ENCODE assay signal across 8 cellular contexts in genomic region chr10:103396789-103397087, GRCh38. TPM values are rescaled to one million over a fixed set of nuclear protein-coding genes. Genes with fewer than 3 reads are reported as not detected.
DNase-seq lines count a peak whose midpoint lies in the region; ATAC-seq and TF ChIP-seq lines count a peak whose summit lies in the region.

No MANE protein-coding gene starts in this region.

- no peaks in the 10 kb centered on the region for H3K9me2 ChIP-seq in SK-N-SH

- H3K9ac ChIP-seq in SK-N-SH: peak overlapping the region; percentile 91

- peak overlapping the region; percentile 89 to 99 for H3K4me3 ChIP-seq in SK-N-SH (ENCODE audit: low read depth in 2 of 2, low read length in 1 of 2)
- H3K4me3 ChIP-seq in iPS-18c (ENCODE audit: insufficient read depth, low read depth, low read length): peak overlapping the region; percentile 100
- peak overlapping the region; percentile 78 to 96 (median 89) for H3K4me3 ChIP-seq in stomach

- H3K4me2 ChIP-seq in SK-N-SH: peak overlapping the region; percentile 96

- H3F3A ChIP-seq in SK-N-SH (replicated peaks; ENCODE audit: insufficient read depth): no peaks in the 10 kb centered on the region

- H3K36me3 Mint-ChIP-seq in activated CD8-positive, alpha-beta T cell treated with anti-CD3 and anti-CD28 coated beads, Interleukin-2, amount 10 ng/mL, durations not matched to agents 7 days and 5 days (ENCODE audit: low read depth): peaks cover 56% of the 10 kb centered on the region

- H2AFZ ChIP-seq in SK-N-SH (ENCODE audit: low read depth): peak overlapping the region; percentile 84

- H3K27me3 ChIP-seq in SK-N-SH (ENCODE audit: insufficient read depth): no peaks in the 10 kb centered on the region
- no peaks in the 10 kb centered on the region for H3K27me3 ChIP-seq in stomach

- no peak for TF ChIP-seq POLR2A in stomach (IDR thresholded peaks at IDR 0.05)

- intact Hi-C loops in stomach (cut with DNase I; ENCODE audit: low total_unique reads) (no loop called here), posterior vena cava (cut with DNase I) (no loop called here)

- H3K27me3 Mint-ChIP-seq in activated CD8-positive, alpha-beta T cell treated with anti-CD3 and anti-CD28 coated beads, Interleukin-2, amount 10 ng/mL, durations not matched to agents 7 days and 5 days (ENCODE audit: low read depth): no peaks in the 10 kb centered on the region

- TF ChIP-seq CTCF in SK-N-SH (IDR thresholded peaks at IDR 0.05): peak; percentile 3; the same call in 1 of the 2 replicates
- no peak for TF ChIP-seq CTCF in stomach (IDR thresholded peaks at IDR 0.05)

- 0% methylated on average over 3 of the region's 8 CpGs for WGBS in SK-N-SH (ENCODE audit: low lambda C conversion rate)
- WGBS in stomach, 5 donors: 0 to 1% (median 1%) methylated on average over 8 of the region's 8 CpGs

- peaks cover 6% of the 10 kb centered on the region for H4K20me1 ChIP-seq in SK-N-SH (ENCODE audit: insufficient read depth)

- POLR2A ChIA-PET in SK-N-SH (lab: Yijun Ruan, JAX): interaction anchor here (1.0 to 1.6 kb wide), 3 partner anchors 29 to 89 kb away, joined by 3 to 6 read pairs (median 5); partner anchors contain the start of genes PCGF6 and TAF5
- POLR2A ChIA-PET in activated CD8-positive, alpha-beta T cell treated with anti-CD3 and anti-CD28 coated beads, Interleukin-2, amount 10 ng/mL, durations not matched to agents 7 days and 5 days (lab: Charles Lee): interaction anchor here (0.6 to 2.3 kb wide), 3 partner anchors 29 to 75 kb away, joined by 3 to 15 read pairs (median 3); partner anchors contain the start of gene TAF5

- peak overlapping the region; percentile 93 for H3K4me3 Mint-ChIP-seq in activated CD8-positive, alpha-beta T cell treated with anti-CD3 and anti-CD28 coated beads, Interleukin-2, amount 10 ng/mL, durations not matched to agents 7 days and 5 days

- CTCF ChIA-PET in SK-N-SH (lab: Yijun Ruan, JAX): interaction anchor here (0.9 to 1.0 kb wide), 3 partner anchors 14 to 27 kb away, joined by 3 read pairs; no protein-coding TSS in a partner anchor
- CTCF ChIA-PET in activated CD8-positive, alpha-beta T cell treated with anti-CD3 and anti-CD28 coated beads, Interleukin-2, amount 10 ng/mL, durations not matched to agents 7 days and 5 days (lab: Charles Lee): interaction anchor here (0.6 to 2.3 kb wide), 7 partner anchors 9 to 89 kb away, joined by 3 to 9 read pairs (median 3); partner anchors contain the start of gene TAF5

- peaks cover 48% of the 10 kb centered on the region for H3K4me1 Mint-ChIP-seq in activated CD8-positive, alpha-beta T cell treated with anti-CD3 and anti-CD28 coated beads, Interleukin-2, amount 10 ng/mL, durations not matched to agents 7 days and 5 days (ENCODE audit: low read depth)

- H3K9me3 Mint-ChIP-seq in activated CD8-positive, alpha-beta T cell treated with anti-CD3 and anti-CD28 coated beads, Interleukin-2, amount 10 ng/mL, durations not matched to agents 7 days and 5 days (ENCODE audit: insufficient read depth): no peaks in the 10 kb centered on the region

- H3K36me3 ChIP-seq in SK-N-SH (replicated peaks in 1 of 2; ENCODE audit: control insufficient read depth in 1 of 2, insufficient read depth in 2 of 2, low read length in 1 of 2): peaks cover 54 to 58% of the 10 kb centered on the region in 2 experiments
- peaks cover 25 to 49% (median 46%) of the 10 kb centered on the region in 4 donors for H3K36me3 ChIP-seq in stomach

- H3K4me1 ChIP-seq in SK-N-SH (ENCODE audit: control insufficient read depth in 1 of 2, insufficient read depth in 2 of 2, low read depth in 1 of 2, low read length in 1 of 2): peaks cover 6 to 13% of the 10 kb centered on the region in 2 experiments; a peak in 3 of 4 replicates
- peaks cover 25 to 53% (median 43%) of the 10 kb centered on the region in 4 donors for H3K4me1 ChIP-seq in stomach

- H3K27ac ChIP-seq in SK-N-SH (ENCODE audit: low read depth in 2 of 2, low read length in 1 of 2) (peak overlapping the region; percentile 69 to 72), stomach (peak overlapping the region; percentile 77 to 90 (median 88))

- peak overlapping the region; percentile 94 for H3K27ac Mint-ChIP-seq in activated CD8-positive, alpha-beta T cell treated with anti-CD3 and anti-CD28 coated beads, Interleukin-2, amount 10 ng/mL, durations not matched to agents 7 days and 5 days

- DNase-seq in SK-N-SH (no peak), stomach (no peak), hepatic stellate cell (ENCODE audit: low spot score) (no peak), posterior vena cava (ENCODE audit: low spot score) (no peak)
- DNase-seq in activated CD8-positive, alpha-beta T cell treated with anti-CD3 and anti-CD28 coated beads, Interleukin-2, amount 10 ng/mL, durations not matched to agents 7 days and 5 days: peak; percentile 25

- H3K9me3 ChIP-seq in SK-N-SH (no peaks in the 10 kb centered on the region), iPS-18c (ENCODE audit: control insufficient read depth, insufficient read depth, low read length) (no peaks in the 10 kb centered on the region), stomach (no peaks in the 10 kb centered on the region)

- ATAC-seq in SK-N-SH treated with all-trans-retinoic acid at 6 μM for 48 hours (no peak), GM19397 (IDR thresholded peaks at IDR 0.05; ENCODE audit: unreplicated experiment) (no peak)
- ATAC-seq in activated CD8-positive, alpha-beta T cell treated with anti-CD3 and anti-CD28 coated beads, Interleukin-2, amount 10 ng/mL, durations not matched to agents 7 days and 5 days: no peak

- TF ChIP-seq EP300 in SK-N-SH (IDR thresholded peaks at IDR 0.05; ENCODE audit: borderline replicate concordance in 1 of 2, low read depth in 1 of 2, low read length in 1 of 2) (no peak), stomach (IDR thresholded peaks at IDR 0.05) (no peak)

- H3K79me2 ChIP-seq in SK-N-SH (ENCODE audit: insufficient read depth): peaks cover 80% of the 10 kb centered on the region

- TF ChIP-seq RAD21 in SK-N-SH (IDR thresholded peaks at IDR 0.05; ENCODE audit: low read length): no peak

TF ChIP-seq in SK-N-SH, 30 proteins besides CTCF, POLR2A, EP300 and RAD21 (continues in another document):
- TF ChIP-seq POLR2AphosphoS5 (IDR thresholded peaks at IDR 0.05; ENCODE audit: low read depth, low read length) (no peak), RCOR1 (IDR thresholded peaks at IDR 0.05; ENCODE audit: low read length) (no peak), MAX (IDR thresholded peaks at IDR 0.05; ENCODE audit: low read depth) (no peak)

RNA-seq across cellular contexts. Expression of gene PDCD11, which starts 0.3 kb away (rescaled TPM):
- polyA plus RNA-seq in SK-N-SH (2012; rRNA removed): 29.8 and 39.9 TPM in 2 replicates
- polyA plus RNA-seq in SK-N-SH (2012; cell fraction: cytosol; rRNA removed): 12.8 and 18.1 TPM in 2 replicates
- 99.9 and 116 TPM in 2 replicates for polyA plus RNA-seq in SK-N-SH (2012; cell fraction: nucleus; rRNA removed)
- 10 to 100 TPM; 57.1 to 57.4 TPM for total RNA-seq in activated CD8-positive, alpha-beta T cell treated with anti-CD3 and anti-CD28 coated beads, Interleukin-2, amount 10 ng/mL, durations not matched to agents 7 days and 5 days
- total RNA-seq in stomach: 10 to 100 TPM in 4 of 5 donors, 1 to 10 TPM in 1; 2.3 to 28.0 (median 17.9) TPM
- 10 to 100 TPM in 2 of 3 donors, 1 to 10 TPM in 1; 9.5 to 11.7 (median 10.5) TPM for polyA plus RNA-seq in stomach
- total RNA-seq in posterior vena cava: 10 to 100 TPM; 18.2 to 22.1 TPM

RNA-seq across cellular contexts. Expression of gene ATP5MK, which starts 0.5 kb away (rescaled TPM):
- polyA plus RNA-seq in SK-N-SH (2012; rRNA removed) (408 and 542 TPM in 2 replicates), stomach (1,000 to 10,000 TPM in 2 of 3 donors, 100 to 1,000 TPM in 1; 891 to 1,448 (median 1,292) TPM)
- 550 and 804 TPM in 2 replicates for polyA plus RNA-seq in SK-N-SH (2012; cell fraction: cytosol; rRNA removed)
- 93.7 and 105 TPM in 2 replicates for polyA plus RNA-seq in SK-N-SH (2012; cell fraction: nucleus; rRNA removed)
- 100 to 1,000 TPM; 360 to 363 TPM for total RNA-seq in activated CD8-positive, alpha-beta T cell treated with anti-CD3 and anti-CD28 coated beads, Interleukin-2, amount 10 ng/mL, durations not matched to agents 7 days and 5 days
- total RNA-seq in stomach (100 to 1,000 TPM in 4 of 5 donors, 10 to 100 TPM in 1; 26.4 to 550 (median 195) TPM), posterior vena cava (100 to 1,000 TPM; 350 to 362 TPM)

RNA-seq across cellular contexts. Expression of gene TAF5, which starts 29.0 kb away (rescaled TPM):
- polyA plus RNA-seq in SK-N-SH (2012; rRNA removed) (1.3 and 1.4 TPM in 2 replicates), stomach (1 to 10 TPM in 2 of 3 donors, under 1 TPM in 1; 0.92 to 1.8 (median 1.4) TPM)
- 1.7 and 1.9 TPM in 2 replicates for polyA plus RNA-seq in SK-N-SH (2012; cell fraction: cytosol; rRNA removed)
- 1.5 and 1.8 TPM in 2 replicates for polyA plus RNA-seq in SK-N-SH (2012; cell fraction: nucleus; rRNA removed)
- 10 to 100 TPM; 14.5 to 14.8 TPM for total RNA-seq in activated CD8-positive, alpha-beta T cell treated with anti-CD3 and anti-CD28 coated beads, Interleukin-2, amount 10 ng/mL, durations not matched to agents 7 days and 5 days
- total RNA-seq in stomach (10 to 100 TPM in 1 of 5 donors, 1 to 10 TPM in 3, not detected in 1; 1.3 to 15.6 (median 5.1) TPM), posterior vena cava (1 to 10 TPM; 2.1 to 2.4 TPM)

RNA-seq across cellular contexts. Expression of gene PCGF6, which starts 45.8 kb away (rescaled TPM):
- polyA plus RNA-seq in SK-N-SH (2012; rRNA removed) (5.1 and 5.3 TPM in 2 replicates), stomach (1 to 10 TPM; 5.6 to 7.3 (median 6.2) TPM)
- polyA plus RNA-seq in SK-N-SH (2012; cell fraction: cytosol; rRNA removed): 7.6 and 9.4 TPM in 2 replicates
- 3.2 and 3.3 TPM in 2 replicates for polyA plus RNA-seq in SK-N-SH (2012; cell fraction: nucleus; rRNA removed)
- 10 to 100 TPM; 14.9 to 17.2 TPM for total RNA-seq in activated CD8-positive, alpha-beta T cell treated with anti-CD3 and anti-CD28 coated beads, Interleukin-2, amount 10 ng/mL, durations not matched to agents 7 days and 5 days
- total RNA-seq in stomach (10 to 100 TPM in 4 of 5 donors, not detected in 1; 13.2 to 51.0 (median 29.8) TPM), posterior vena cava (10 to 100 TPM; 10.6 to 11.6 TPM)

RNA-seq across cellular contexts. Expression of gene CALHM2, which starts 55.4 kb away (rescaled TPM):
- 0.10 and 0.23 TPM in 2 replicates for polyA plus RNA-seq in SK-N-SH (2012; rRNA removed)
- 0.05 and 0.12 TPM in 2 replicates for polyA plus RNA-seq in SK-N-SH (2012; cell fraction: cytosol; rRNA removed)
- 0.04 and 0.05 TPM in 2 replicates for polyA plus RNA-seq in SK-N-SH (2012; cell fraction: nucleus; rRNA removed)
- total RNA-seq in activated CD8-positive, alpha-beta T cell treated with anti-CD3 and anti-CD28 coated beads, Interleukin-2, amount 10 ng/mL, durations not matched to agents 7 days and 5 days: 100 to 1,000 TPM; 131 to 135 TPM
- total RNA-seq in stomach: 10 to 100 TPM in 2 of 5 donors, 1 to 10 TPM in 3; 1.8 to 30.1 (median 6.4) TPM
- polyA plus RNA-seq in stomach: 10 to 100 TPM in 2 of 3 donors, 1 to 10 TPM in 1; 7.4 to 13.3 (median 12.7) TPM
- total RNA-seq in posterior vena cava: 10 to 100 TPM; 49.8 to 59.4 TPM
